35 cellular contexts compared by ENCODE assay signal in the genomic region with DNA sequence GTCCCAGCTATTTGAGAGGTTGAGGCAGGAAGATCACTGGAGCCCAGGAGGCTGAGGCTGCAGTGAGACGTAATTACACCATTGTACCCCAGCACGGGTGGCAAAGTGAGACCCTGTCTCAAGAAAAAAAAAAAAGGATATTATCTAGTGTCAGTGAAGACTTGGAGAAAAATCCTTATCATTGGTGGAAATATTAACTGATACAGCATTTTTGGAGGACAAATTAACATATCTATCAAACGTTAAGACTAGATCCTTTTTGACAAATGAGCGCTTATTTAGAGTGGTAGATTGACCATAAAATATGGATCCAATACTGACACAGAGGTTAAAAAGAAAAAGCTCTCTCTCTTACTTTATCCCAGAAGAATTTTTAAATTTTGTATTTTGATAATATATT.
"Had no signal": no experiment of that assay in that cellular context is flagged by ENCODE, and none has a peak within 500 bp of the region (broad histone marks: within the 10 kb centered on the region; RNA-seq: fewer than 3 reads in every experiment).

No MANE protein-coding gene starts in this region.

- H3K4me3 ChIP-seq: MG63 had no signal

- H3K27me3 ChIP-seq: MG63 had no signal

- H3K36me3 ChIP-seq: MG63 had no signal

- DNase-seq: Karpas-422, Kasumi-1, MG63, MM.1S, MV-4-11, NCI-H1048, NCI-H1092, NCI-H1092 treated with DMSO at 0.1 percent for 48 hours, NCI-H1105, NCI-H1105 treated with DMSO at 0.1 percent for 48 hours, NCI-H1417, NCI-H1417 treated with DMSO at 0.1 percent for 48 hours, NCI-H1436, NCI-H1436 treated with DMSO at 0.1 percent for 48 hours, NCI-H146, NCI-H1694, NCI-H1694 treated with DMSO at 0.1 percent for 48 hours, NCI-H187, NCI-H187 treated with DMSO at 0.1 percent for 48 hours, NCI-H1930, NCI-H2029, NCI-H2029 treated with DMSO at 0.1 percent for 48 hours, NCI-H2081, NCI-H2081 treated with DMSO at 0.1 percent for 48 hours, NCI-H2107, NCI-H2171, NCI-H2171 treated with DMSO at 0.1 percent for 48 hours, NCI-H2227 treated with DMSO at 0.1 percent for 48 hours, NCI-H226, NCI-H345, NCI-H446, NCI-H446 treated with DMSO at 0.1 percent for 48 hours, NCI-H510A, NCI-H510A treated with DMSO at 0.1 percent for 48 hours, NCI-H524 had no signal

- H3K9me3 ChIP-seq: MG63 had no signal
